8 cellular contexts compared by ENCODE assay signal in genomic region chr22:41919357-41920224, GRCh38. TPM values are rescaled to one million over a fixed set of nuclear protein-coding genes. Genes with fewer than 3 reads are reported as not detected.
DNase-seq lines count a peak whose midpoint lies in the region; ATAC-seq and TF ChIP-seq lines count a peak whose summit lies in the region.

No MANE protein-coding gene starts in this region.

- TF ChIP-seq POLR2A in lower leg skin (IDR thresholded peaks at IDR 0.05) = no peak

- no peak for TF ChIP-seq CTCF in choroid plexus epithelial cell (conservative IDR thresholded peaks at IDR 0.05; ENCODE audit: low read depth, low read length)
- TF ChIP-seq CTCF in lower leg skin (IDR thresholded peaks at IDR 0.05) = no peak

- no peaks in the 10 kb centered on the region for H3K9me3 Mint-ChIP-seq in stimulated activated naive CD8-positive, alpha-beta T cell treated with anti-CD3 and anti-CD28 coated beads, Interleukin-15, amount 100 ng/mL, for 72 hours

- peaks cover 54% of the 10 kb centered on the region for H3K4me1 Mint-ChIP-seq in stimulated activated naive CD8-positive, alpha-beta T cell treated with anti-CD3 and anti-CD28 coated beads, Interleukin-15, amount 100 ng/mL, for 72 hours

- H3K27me3 Mint-ChIP-seq in stimulated activated naive CD8-positive, alpha-beta T cell treated with anti-CD3 and anti-CD28 coated beads, Interleukin-15, amount 100 ng/mL, for 72 hours = peaks cover 31% of the 10 kb centered on the region

- peak overlapping the region; percentile 73 to 85 for H3K4me3 Mint-ChIP-seq in stimulated activated naive CD8-positive, alpha-beta T cell treated with anti-CD3 and anti-CD28 coated beads, Interleukin-15, amount 100 ng/mL, for 72 hours

- intact Hi-C loops in lower leg skin (cut with DNase I; ENCODE audit: low total_unique reads) = no loop called here

- H3K27ac Mint-ChIP-seq in stimulated activated naive CD8-positive, alpha-beta T cell treated with anti-CD3 and anti-CD28 coated beads, Interleukin-15, amount 100 ng/mL, for 72 hours = no peak overlapping the region

- peak; percentile 29 for DNase-seq in NCI-H1436 (lab: John Stamatoyannopoulos, UW)
- no peak for DNase-seq in NCI-H1436 treated with DMSO at 0.1 percent for 48 hours (lab: John Stamatoyannopoulos, UW)
- peak; percentile 83 for DNase-seq in SK-N-DZ (ENCODE audit: low spot score)
- DNase-seq in choroid plexus epithelial cell (ENCODE audit: low read depth) = peak; percentile 70
- no peak for DNase-seq in lower leg skin (ENCODE audit: low spot score in 2 of 2)
- peak in 1 of 2 donors; percentile 43 for DNase-seq in stimulated activated naive CD8-positive, alpha-beta T cell treated with anti-CD3 and anti-CD28 coated beads, Interleukin-15, amount 100 ng/mL, for 72 hours
- DNase-seq in NCI-H774 (lab: John Stamatoyannopoulos, UW) = no peak

- 1 to 2% methylated on average over 44 to 45 of the region's 62 CpGs for WGBS in lower leg skin, 2 donors

- peak; percentile 51 for ATAC-seq in HG02642 (IDR thresholded peaks at IDR 0.05; ENCODE audit: poor library complexity, unreplicated experiment)
- peak; percentile 48 for ATAC-seq in stimulated activated naive CD8-positive, alpha-beta T cell treated with anti-CD3 and anti-CD28 coated beads, Interleukin-15, amount 100 ng/mL, for 72 hours

- peak overlapping the region; percentile 47 for H3K4me3 ChIP-seq in choroid plexus epithelial cell (ENCODE audit: low read depth, low read length)
- peak overlapping the region; percentile 6 for H3K4me3 ChIP-seq in lower leg skin (ENCODE audit: low read depth, poor library complexity, severe bottlenecking)

RNA-seq across cellular contexts. Expression of gene SHISA8, which starts 4.7 kb away (rescaled TPM):
- polyA plus RNA-seq in SK-N-DZ (2014; cell fraction: cytosol; rRNA removed) = 0.16 TPM in 1 of 2 replicates, not detected in the other
- 3.7 and 5.5 TPM in 2 replicates for polyA plus RNA-seq in SK-N-DZ (2014; cell fraction: nucleus; rRNA removed)
- total RNA-seq in lower leg skin = 1 to 10 TPM in 2 of 4 donors, under 1 TPM in 2; 0.46 to 2.0 (median 1.0) TPM

RNA-seq across cellular contexts. Expression of gene TNFRSF13C, which starts 7.0 kb away (rescaled TPM):
- 0.21 and 0.69 TPM in 2 replicates for polyA plus RNA-seq in SK-N-DZ (2014; cell fraction: cytosol; rRNA removed)
- 1.1 and 1.2 TPM in 2 replicates for polyA plus RNA-seq in SK-N-DZ (2014; cell fraction: nucleus; rRNA removed)
- 1 to 10 TPM; 1.6 to 2.9 (median 1.7) TPM for total RNA-seq in lower leg skin

RNA-seq across cellular contexts. Expression of gene CENPM, which starts 27.4 kb away (rescaled TPM):
- 65.8 and 72.3 TPM in 2 replicates for polyA plus RNA-seq in SK-N-DZ (2014; cell fraction: cytosol; rRNA removed)
- polyA plus RNA-seq in SK-N-DZ (2014; cell fraction: nucleus; rRNA removed) = 75.6 and 76.1 TPM in 2 replicates
- total RNA-seq in lower leg skin = 10 to 100 TPM in 2 of 4 donors, 1 to 10 TPM in 2; 5.9 to 20.2 (median 9.1) TPM

RNA-seq across cellular contexts. Expression of gene SEPTIN3, which starts 49.7 kb away (rescaled TPM):
- 46.1 and 48.4 TPM in 2 replicates for polyA plus RNA-seq in SK-N-DZ (2014; cell fraction: cytosol; rRNA removed)
- 22.6 and 39.4 TPM in 2 replicates for polyA plus RNA-seq in SK-N-DZ (2014; cell fraction: nucleus; rRNA removed)
- total RNA-seq in lower leg skin = 1 to 10 TPM in 2 of 4 donors, under 1 TPM in 2; 0.76 to 1.2 (median 0.96) TPM

Comparison
In these comparisons a context has a peak if more than half of its experiments do, and no peak if none do; other contexts are left out.
1. DNase-seq: peak in NCI-H1436 (single experiment), SK-N-DZ (single experiment) and choroid plexus epithelial cell (single experiment); none in NCI-H1436 treated with DMSO at 0.1 percent for 48 hours (single experiment), lower leg skin (0 of 2) and NCI-H774 (single experiment).